22 cellular contexts compared by ENCODE assay signal in the genomic region with DNA sequence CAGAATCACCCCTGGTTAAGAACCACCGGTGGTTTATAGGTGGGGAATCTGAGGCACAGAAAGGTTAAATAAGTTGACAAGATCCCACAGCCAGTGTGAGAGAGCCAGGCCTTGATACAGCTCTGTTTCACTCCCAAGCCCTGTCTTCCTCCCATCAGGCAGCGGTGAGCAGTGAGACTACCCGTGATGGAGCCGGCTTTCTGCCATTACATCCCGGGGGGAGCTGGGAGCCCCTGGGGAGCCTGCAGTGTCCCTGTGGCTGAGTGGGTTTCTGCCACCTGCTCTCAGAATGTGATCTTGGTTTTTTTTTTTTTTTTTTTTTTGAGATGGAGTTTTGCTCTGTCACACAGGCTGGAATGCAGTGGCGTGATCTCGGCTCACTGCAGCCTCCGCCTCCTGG.
DNase-seq lines count a peak whose midpoint lies in the region; ATAC-seq and TF ChIP-seq lines count a peak whose summit lies in the region.
"Had no signal": no experiment of that assay in that cellular context is flagged by ENCODE, and none has a peak within 500 bp of the region (broad histone marks: within the 10 kb centered on the region; RNA-seq: fewer than 3 reads in every experiment).

No MANE protein-coding gene starts in this region.

- peak overlapping the region; percentile 40 for H2BK12ac ChIP-seq in mesenchymal stem cell (ENCODE audit: low read length in 2 of 2)

- H2BK5ac ChIP-seq in mesenchymal stem cell (ENCODE audit: low read depth, low read length, poor library complexity, severe bottlenecking), result no peak overlapping the region

- no peak overlapping the region for H2AFZ ChIP-seq in mesenchymal stem cell (ENCODE audit: low read depth, low read length)

- H2BK15ac ChIP-seq in mesenchymal stem cell (ENCODE audit: low read depth, poor library complexity, severe bottlenecking), result no peak overlapping the region

- H3K4me1 ChIP-seq in mesenchymal stem cell (ENCODE audit: control insufficient read depth, insufficient read depth, low read depth, low read length), result peaks cover 13% of the 10 kb centered on the region

- no peak for ATAC-seq in stimulated activated naive CD8-positive, alpha-beta T cell treated with anti-CD3 and anti-CD28 coated beads, Interleukin-15, amount 100 ng/mL, for 72 hours
- no peak for ATAC-seq in GM18870 (IDR thresholded peaks at IDR 0.05; ENCODE audit: unreplicated experiment)
- no peak for ATAC-seq in HG03565 (IDR thresholded peaks at IDR 0.05; ENCODE audit: unreplicated experiment)
- ATAC-seq: heart right ventricle; natural killer cell treated with Interleukin-12 subunit alpha and Interleukin-12 subunit beta and Interleukin-15 and Interleukin-18, amount 100 ng/mL, for 72 hours had no signal

- H3K23ac ChIP-seq in mesenchymal stem cell (ENCODE audit: low read length in 2 of 2), result no peak overlapping the region

- H3K4me3 ChIP-seq in mesenchymal stem cell (ENCODE audit: insufficient read depth in 1 of 2, low read depth in 1 of 2, low read length in 2 of 2), result no peak overlapping the region
- H3K4me3 ChIP-seq: cardiac muscle cell, heart right ventricle, ovary, suprapubic skin had no signal

- H3K27me3 ChIP-seq in mesenchymal stem cell (ENCODE audit: control insufficient read depth in 1 of 2, insufficient read depth in 1 of 2, low read length in 2 of 2), result no peaks in the 10 kb centered on the region
- H3K27me3 ChIP-seq: cardiac muscle cell, heart right ventricle, ovary, suprapubic skin had no signal

- H3K27ac ChIP-seq in VCaP, result peak overlapping the region; percentile 54; the same call in 1 of the 2 replicates
- H3K27ac ChIP-seq in mesenchymal stem cell (ENCODE audit: low read length, poor library complexity, severe bottlenecking), result no peak overlapping the region
- H3K27ac ChIP-seq: cardiac muscle cell, ovary, suprapubic skin had no signal

- H4K8ac ChIP-seq in mesenchymal stem cell (ENCODE audit: low read length), result peak overlapping the region; percentile 39

- H3K27me3 Mint-ChIP-seq in stimulated activated naive CD8-positive, alpha-beta T cell treated with anti-CD3 and anti-CD28 coated beads, Interleukin-15, Interleukin-2, amounts not matched to agents 100 ng/mL and 50 ng/mL, for 24 hours, result no peaks in the 10 kb centered on the region
- no peaks in the 10 kb centered on the region for H3K27me3 Mint-ChIP-seq in stimulated activated naive CD8-positive, alpha-beta T cell treated with anti-CD3 and anti-CD28 coated beads, Interleukin-15, amount 100 ng/mL, for 72 hours
- H3K27me3 Mint-ChIP-seq: dendritic cell treated with granulocyte-macrophage colony-stimulating factor and Interleukin-4, amounts not matched to agents 40 ng/mL and 50 ng/mL, for 4 days; natural killer cell treated with Interleukin-12 subunit alpha and Interleukin-12 subunit beta and Interleukin-15 and Interleukin-18, amount 100 ng/mL, for 72 hours had no signal

- H3K4me2 ChIP-seq in mesenchymal stem cell (ENCODE audit: low read length, poor library complexity, severe bottlenecking), result no peak overlapping the region

- no peaks in the 10 kb centered on the region for H3K9me3 ChIP-seq in mesenchymal stem cell (ENCODE audit: control insufficient read depth, low read length)
- H3K9me3 ChIP-seq: heart right ventricle, ovary, suprapubic skin had no signal

- H3K36me3 ChIP-seq in mesenchymal stem cell (ENCODE audit: control insufficient read depth in 1 of 2, insufficient read depth in 2 of 2, low read depth in 1 of 2, low read length in 2 of 2), result peaks cover 22 to 63% of the 10 kb centered on the region in 2 experiments
- H3K36me3 ChIP-seq: ovary had no signal

- H3K27ac Mint-ChIP-seq in stimulated activated naive CD8-positive, alpha-beta T cell treated with anti-CD3 and anti-CD28 coated beads, Interleukin-15, Interleukin-2, amounts not matched to agents 100 ng/mL and 50 ng/mL, for 24 hours, result peak overlapping the region; percentile 76
- peak overlapping the region in 1 of 2 donors; percentile 1 for H3K27ac Mint-ChIP-seq in stimulated activated naive CD8-positive, alpha-beta T cell treated with anti-CD3 and anti-CD28 coated beads, Interleukin-15, amount 100 ng/mL, for 72 hours
- H3K27ac Mint-ChIP-seq: dendritic cell treated with granulocyte-macrophage colony-stimulating factor and Interleukin-4, amounts not matched to agents 40 ng/mL and 50 ng/mL, for 4 days had no signal

- no peak for DNase-seq in stimulated activated naive CD8-positive, alpha-beta T cell treated with anti-CD3 and anti-CD28 coated beads, Interleukin-15, amount 100 ng/mL, for 72 hours
- DNase-seq in mesenchymal stem cell (no peak), cerebellar cortex (ENCODE audit: low spot score) (no peak), NCI-H526 treated with DMSO at 0.1 percent for 48 hours (lab: John Stamatoyannopoulos, UW) (no peak)
- DNase-seq: activated CD4-positive, alpha-beta T cell treated with anti-CD3 and anti-CD28 coated beads, Interleukin-2, amount 50 U/mL, for 1 hour; DMS79; HCEC 1CT; heart right ventricle; Karpas-422; NCI-H1694; NCI-H345; OCI-M1; ovary; SIG-M5 had no signal

- no peak overlapping the region for H4K91ac ChIP-seq in mesenchymal stem cell (ENCODE audit: low read length)

- peak overlapping the region in 1 of 2 experiments; percentile 4 for H3K18ac ChIP-seq in mesenchymal stem cell (ENCODE audit: low read depth in 1 of 2, low read length in 2 of 2)

- no peak overlapping the region for H3K4ac ChIP-seq in mesenchymal stem cell (ENCODE audit: low read depth in 1 of 2, low read length in 2 of 2)

- H2AK5ac ChIP-seq in mesenchymal stem cell (ENCODE audit: low read length, severe bottlenecking), result no peak overlapping the region

- H3K36me3 Mint-ChIP-seq in stimulated activated naive CD8-positive, alpha-beta T cell treated with anti-CD3 and anti-CD28 coated beads, Interleukin-15, Interleukin-2, amounts not matched to agents 100 ng/mL and 50 ng/mL, for 24 hours (ENCODE audit: low read depth), result peaks cover 77% of the 10 kb centered on the region

- H2BK120ac ChIP-seq in mesenchymal stem cell (ENCODE audit: low read depth, low read length), result peak overlapping the region; percentile 69

- no peak overlapping the region for H3K4me3 Mint-ChIP-seq in stimulated activated naive CD8-positive, alpha-beta T cell treated with anti-CD3 and anti-CD28 coated beads, Interleukin-15, Interleukin-2, amounts not matched to agents 100 ng/mL and 50 ng/mL, for 24 hours
- H3K4me3 Mint-ChIP-seq in stimulated activated naive CD8-positive, alpha-beta T cell treated with anti-CD3 and anti-CD28 coated beads, Interleukin-15, amount 100 ng/mL, for 72 hours, result no peak overlapping the region
- H3K4me3 Mint-ChIP-seq: dendritic cell treated with granulocyte-macrophage colony-stimulating factor and Interleukin-4, amounts not matched to agents 40 ng/mL and 50 ng/mL, for 4 days; natural killer cell treated with Interleukin-12 subunit alpha and Interleukin-12 subunit beta and Interleukin-15 and Interleukin-18, amount 100 ng/mL, for 72 hours had no signal

- peaks cover 10% of the 10 kb centered on the region for H3K79me1 ChIP-seq in mesenchymal stem cell (replicated peaks; ENCODE audit: low read length, poor library complexity, severe bottlenecking)

- 94% methylated on average over 8 of the region's 8 CpGs for whole genome bisulfite sequencing in mesenchymal stem cell

- no peak overlapping the region for H3K9ac ChIP-seq in mesenchymal stem cell (ENCODE audit: low read length)

- H3K14ac ChIP-seq in mesenchymal stem cell (ENCODE audit: low read length in 2 of 2), result no peak overlapping the region

- H3K9me3 Mint-ChIP-seq in stimulated activated naive CD8-positive, alpha-beta T cell treated with anti-CD3 and anti-CD28 coated beads, Interleukin-15, Interleukin-2, amounts not matched to agents 100 ng/mL and 50 ng/mL, for 24 hours, result no peaks in the 10 kb centered on the region
- H3K9me3 Mint-ChIP-seq in stimulated activated naive CD8-positive, alpha-beta T cell treated with anti-CD3 and anti-CD28 coated beads, Interleukin-15, amount 100 ng/mL, for 72 hours, result no peaks in the 10 kb centered on the region
- H3K9me3 Mint-ChIP-seq: dendritic cell treated with granulocyte-macrophage colony-stimulating factor and Interleukin-4, amounts not matched to agents 40 ng/mL and 50 ng/mL, for 4 days; natural killer cell treated with Interleukin-12 subunit alpha and Interleukin-12 subunit beta and Interleukin-15 and Interleukin-18, amount 100 ng/mL, for 72 hours had no signal

- no peak for TF ChIP-seq CTCF in VCaP (conservative IDR thresholded peaks at IDR 0.05)

- H3K4me1 Mint-ChIP-seq in stimulated activated naive CD8-positive, alpha-beta T cell treated with anti-CD3 and anti-CD28 coated beads, Interleukin-15, Interleukin-2, amounts not matched to agents 100 ng/mL and 50 ng/mL, for 24 hours (ENCODE audit: low read depth), result peaks cover 22% of the 10 kb centered on the region
- peaks cover 33% of the 10 kb centered on the region for H3K4me1 Mint-ChIP-seq in stimulated activated naive CD8-positive, alpha-beta T cell treated with anti-CD3 and anti-CD28 coated beads, Interleukin-15, amount 100 ng/mL, for 72 hours
